ENCODE assay signal across 8 cellular contexts in genomic region chr14:35385042-35385839, GRCh38. TPM values are rescaled to one million over a fixed set of nuclear protein-coding genes. Genes with fewer than 3 reads are reported as not detected.
DNase-seq lines count a peak whose midpoint lies in the region; ATAC-seq and TF ChIP-seq lines count a peak whose summit lies in the region.

No MANE protein-coding gene starts in this region.

- no peaks in the 10 kb centered on the region for H3K36me3 ChIP-seq in skeletal muscle tissue (ENCODE audit: control insufficient read depth in 3 of 3, insufficient read depth in 3 of 3, low read length in 3 of 3)

- H3K4me3 ChIP-seq in astrocyte of the spinal cord (ENCODE audit: low read depth, low read length): no peak overlapping the region
- peak overlapping the region; percentile 48 to 66 (median 48) for H3K4me3 ChIP-seq in skeletal muscle tissue (ENCODE audit: low read length in 3 of 3)

- in situ Hi-C loops in astrocyte of the spinal cord (cut with HindIII; ENCODE audit: low sequenced_read_pairs): no loop called here

- peaks cover 36 to 52% (median 43%) of the 10 kb centered on the region in 3 donors for H3K4me1 ChIP-seq in skeletal muscle tissue (ENCODE audit: control insufficient read depth in 3 of 3, insufficient read depth in 3 of 3, low read length in 3 of 3)

- no peaks in the 10 kb centered on the region for H3K9me3 ChIP-seq in skeletal muscle tissue (ENCODE audit: control insufficient read depth in 3 of 3, low read length in 3 of 3)

- TF ChIP-seq CTCF in astrocyte of the spinal cord (IDR thresholded peaks at IDR 0.05; ENCODE audit: low read depth, low read length): no peak

- ATAC-seq in GM19023 (IDR thresholded peaks at IDR 0.05; ENCODE audit: unreplicated experiment) (no peak), HG03571 (IDR thresholded peaks at IDR 0.05; ENCODE audit: unreplicated experiment) (no peak)

- peak overlapping the region; percentile 48 to 81 (median 54) for H3K9ac ChIP-seq in skeletal muscle tissue (ENCODE audit: low read depth in 1 of 3, low read length in 3 of 3)

- peak; percentile 83 for DNase-seq in AG08396 (ENCODE audit: low spot score)
- DNase-seq in NCI-H1694 treated with DMSO at 0.1 percent for 48 hours (lab: John Stamatoyannopoulos, UW): peak; percentile 77
- peak; percentile 93 for DNase-seq in astrocyte of the spinal cord (ENCODE audit: low read depth, low spot score)
- DNase-seq in inferior parietal cortex (ENCODE audit: extremely low spot score): peak; percentile 73
- DNase-seq in T-helper 1 cell: no peak

- H3K27ac ChIP-seq in skeletal muscle tissue (ENCODE audit: low read depth, low read length): peak overlapping the region; percentile 88

- no peaks in the 10 kb centered on the region for H3K27me3 ChIP-seq in skeletal muscle tissue (ENCODE audit: control insufficient read depth in 3 of 3, insufficient read depth in 3 of 3, low read length in 3 of 3)

RNA-seq across cellular contexts. Expression of gene NFKBIA, which starts 19.3 kb away (rescaled TPM):
- 88.2 TPM for total RNA-seq in skeletal muscle tissue

Comparison
In these comparisons a context has a peak if more than half of its experiments do, and no peak if none do; other contexts are left out.
1. DNase-seq: peak in AG08396 (single experiment), NCI-H1694 treated with DMSO at 0.1 percent for 48 hours (single experiment), astrocyte of the spinal cord (single experiment) and inferior parietal cortex (single experiment); none in T-helper 1 cell (0 of 5).